ENCODE assay signal across 9 cellular contexts in genomic region chr17:80891096-80892018, GRCh38.
DNase-seq lines count a peak whose midpoint lies in the region; ATAC-seq and TF ChIP-seq lines count a peak whose summit lies in the region.
"Had no signal": no experiment of that assay in that cellular context is flagged by ENCODE, and none has a peak within 500 bp of the region (broad histone marks: within the 10 kb centered on the region; RNA-seq: fewer than 3 reads in every experiment).

No MANE protein-coding gene starts in this region.

- no peak for TF ChIP-seq EP300 in stomach (IDR thresholded peaks at IDR 0.05)

- peak overlapping the region; percentile 5 for H3K4me3 Mint-ChIP-seq in neural progenitor cell

- no peaks in the 10 kb centered on the region for H3K9me3 Mint-ChIP-seq in neural progenitor cell

- no peaks in the 10 kb centered on the region for H3K27me3 ChIP-seq in duodenal mucosa (ENCODE audit: control insufficient read depth in 1 of 2, insufficient read depth in 2 of 2, low read length in 2 of 2)
- no peaks in the 10 kb centered on the region for H3K27me3 ChIP-seq in neural progenitor cell
- H3K27me3 ChIP-seq in stomach: no peaks in the 10 kb centered on the region

- H3K4me1 Mint-ChIP-seq in neural progenitor cell: peaks cover 28% of the 10 kb centered on the region

- H3K27ac ChIP-seq in duodenal mucosa (ENCODE audit: low read depth, low read length) (peak overlapping the region; percentile 44), neural progenitor cell (no peak overlapping the region), stomach (peak overlapping the region; percentile 18 to 79 (median 65))
- H3K27ac ChIP-seq: parathyroid adenoma had no signal

- no peak for TF ChIP-seq POLR2A in stomach (IDR thresholded peaks at IDR 0.05)

- peaks cover 0 to 16% of the 10 kb centered on the region in 2 donors for H3K4me1 ChIP-seq in duodenal mucosa (ENCODE audit: control insufficient read depth in 1 of 2, insufficient read depth in 2 of 2, low read length in 2 of 2)
- no peaks in the 10 kb centered on the region for H3K4me1 ChIP-seq in neural progenitor cell
- H3K4me1 ChIP-seq in stomach: peaks cover 0 to 25% (median 3%) of the 10 kb centered on the region in 4 donors
- H3K4me1 ChIP-seq: parathyroid adenoma had no signal

- H3K4me3 ChIP-seq in duodenal mucosa (ENCODE audit: low read depth in 1 of 2, low read length in 2 of 2): peak overlapping the region in 1 of 2 donors; percentile 22
- H3K4me3 ChIP-seq in neural progenitor cell: no peak overlapping the region
- no peak overlapping the region for H3K4me3 ChIP-seq in stomach

- H2AFZ ChIP-seq in neural progenitor cell (replicated peaks): no peak overlapping the region
- H2AFZ ChIP-seq: parathyroid adenoma had no signal

- peaks cover 9% of the 10 kb centered on the region for H3K36me3 Mint-ChIP-seq in neural progenitor cell

- peak; percentile 5 for DNase-seq in AG09319 (ENCODE audit: extremely low read depth, low read depth)
- DNase-seq in LHCN-M2 (ENCODE audit: low read depth): peak; percentile 93
- peak; percentile 87 for DNase-seq in activated CD4-positive, alpha-beta T cell treated with anti-CD3 and anti-CD28 coated beads for 48 hours
- no peak for DNase-seq in neural progenitor cell (ENCODE audit: low spot score)
- peak; percentile 30 for DNase-seq in stomach
- no peak for DNase-seq in DMS53 treated with DMSO at 0.1 percent for 48 hours (lab: John Stamatoyannopoulos, UW; ENCODE audit: unreplicated experiment)

- H3K9me3 ChIP-seq in duodenal mucosa (ENCODE audit: control insufficient read depth in 1 of 2, low read length in 2 of 2) (no peaks in the 10 kb centered on the region), neural progenitor cell (ENCODE audit: low read depth) (no peaks in the 10 kb centered on the region), stomach (no peaks in the 10 kb centered on the region)

- H3K79me2 ChIP-seq in neural progenitor cell (ENCODE audit: low read depth): no peaks in the 10 kb centered on the region
- H3K79me2 ChIP-seq: parathyroid adenoma had no signal

- H4K20me1 ChIP-seq in neural progenitor cell (ENCODE audit: low read depth): no peaks in the 10 kb centered on the region

- ATAC-seq in GM21515 (IDR thresholded peaks at IDR 0.05; ENCODE audit: unreplicated experiment): peak; percentile 38

- H3K27me3 Mint-ChIP-seq in neural progenitor cell (ENCODE audit: insufficient read depth, low read depth): peaks cover 3% of the 10 kb centered on the region

- peak overlapping the region; percentile 14 for H3K27ac Mint-ChIP-seq in neural progenitor cell

- no peak overlapping the region for H3K4me2 ChIP-seq in neural progenitor cell

- no peaks in the 10 kb centered on the region for H3F3A ChIP-seq in neural progenitor cell (ENCODE audit: low read depth)

- WGBS in stomach, 5 donors: 67 to 79% (median 70%) methylated on average over 29 to 34 of the region's 34 CpGs

- H3K9ac ChIP-seq in duodenal mucosa (ENCODE audit: low read depth in 1 of 2, low read length in 2 of 2) (peak overlapping the region in 1 of 2 donors; percentile 25), neural progenitor cell (no peak overlapping the region)
- H3K9ac ChIP-seq: parathyroid adenoma had no signal

- intact Hi-C loops in stomach (cut with DNase I; ENCODE audit: low total_unique reads): no loop called here

- no peak for TF ChIP-seq CTCF in AG09319 (IDR thresholded peaks at IDR 0.05; ENCODE audit: low read depth, low read length)
- TF ChIP-seq CTCF in neural progenitor cell (IDR thresholded peaks at IDR 0.05): no peak
- no peak for TF ChIP-seq CTCF in stomach (IDR thresholded peaks at IDR 0.05)

- H3K36me3 ChIP-seq in duodenal mucosa (ENCODE audit: control insufficient read depth in 1 of 2, insufficient read depth in 2 of 2, low read length in 2 of 2): peaks cover 8 to 22% of the 10 kb centered on the region in 2 donors
- H3K36me3 ChIP-seq in neural progenitor cell: no peaks in the 10 kb centered on the region
- peaks cover 5 to 85% (median 79%) of the 10 kb centered on the region in 4 donors for H3K36me3 ChIP-seq in stomach

Comparison
In these comparisons a context has a peak if more than half of its experiments do, and no peak if none do; other contexts are left out.
1. DNase-seq: peak in AG09319 (single experiment), LHCN-M2 (single experiment), activated CD4-positive, alpha-beta T cell treated with anti-CD3 and anti-CD28 coated beads for 48 hours (single experiment) and stomach (single experiment); none in neural progenitor cell (single experiment) and DMS53 treated with DMSO at 0.1 percent for 48 hours (single experiment).